Comparison of ENCODE assay signal across 1 cellular context in the genomic region with DNA sequence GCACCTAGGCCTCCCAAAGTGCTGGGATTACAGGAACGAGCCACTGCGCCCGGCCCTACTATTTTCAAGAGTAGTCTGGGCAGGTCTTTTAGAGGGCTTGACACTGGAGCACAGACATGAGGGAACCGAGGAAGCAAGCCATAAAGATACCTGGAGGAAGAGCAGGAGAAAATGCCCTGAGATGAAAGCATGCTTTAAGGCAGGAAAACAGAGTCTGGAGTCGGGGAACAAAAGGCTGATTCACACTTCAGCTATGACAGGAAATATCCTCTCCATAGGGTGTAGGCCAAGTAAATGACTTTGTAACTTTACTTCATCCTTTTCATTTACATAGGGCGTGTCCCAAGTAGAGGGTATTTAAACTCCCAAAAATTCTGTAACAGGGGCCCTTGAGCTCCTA.
TF ChIP-seq lines count a peak whose summit lies in the region.

No MANE protein-coding gene starts in this region.

TF ChIP-seq in K562, 482 proteins besides CTCF, POLR2A, EP300 and RAD21:
- no peak for TF ChIP-seq ATF2 (CRISPR knock-in tag; IDR thresholded peaks at IDR 0.05)
- TF ChIP-seq ZNF561 (CRISPR knock-in tag; conservative IDR thresholded peaks at IDR 0.05), result no peak
